Comparison of ENCODE assay signal across 23 cellular contexts in the genomic region with DNA sequence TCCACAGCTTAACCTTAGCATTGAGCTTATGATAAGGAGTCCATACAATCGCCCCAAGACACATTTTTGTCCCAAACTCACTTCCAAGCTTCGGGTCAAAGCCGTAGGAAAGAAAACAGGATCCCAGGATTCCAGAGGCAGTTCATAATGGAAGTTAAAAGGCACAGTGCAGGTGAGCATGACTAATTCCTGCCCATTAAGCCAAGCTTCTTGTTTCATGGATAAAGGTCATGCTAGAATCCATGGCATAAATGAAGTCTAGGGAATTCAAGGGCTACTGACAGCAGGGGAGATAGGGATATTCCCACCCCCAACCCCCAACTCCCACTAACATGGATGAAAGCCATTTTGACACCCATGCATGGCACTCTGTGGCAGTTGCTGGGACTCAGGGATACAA. TPM values are rescaled to one million over a fixed set of nuclear protein-coding genes. Genes with fewer than 3 reads are reported as not detected.
DNase-seq lines count a peak whose midpoint lies in the region; ATAC-seq, FAIRE-seq and TF ChIP-seq lines count a peak whose summit lies in the region.
"Had no signal": no experiment of that assay in that cellular context is flagged by ENCODE, and none has a peak within 500 bp of the region (broad histone marks: within the 10 kb centered on the region; RNA-seq: fewer than 3 reads in every experiment).

No MANE protein-coding gene starts in this region.

- peaks cover 5% of the 10 kb centered on the region for H3K27me3 Mint-ChIP-seq in activated CD4-positive, alpha-beta T cell treated with anti-CD3 and anti-CD28 coated beads, Interleukin-2, amount 10 ng/mL, durations not matched to agents 24 days and 14 days
- H3K27me3 Mint-ChIP-seq in endodermal cell (ENCODE audit: insufficient read depth) = no peaks in the 10 kb centered on the region
- H3K27me3 Mint-ChIP-seq: CD4-positive, alpha-beta T cell had no signal

- BruUV-seq in HepG2 (replicated peaks; lab: Mats Ljungman, UMichigan) = no TSS peak

- no peaks in the 10 kb centered on the region for H3K36me3 ChIP-seq in HepG2 (replicated peaks in 1 of 2; ENCODE audit: control insufficient read depth in 1 of 2, insufficient read depth in 2 of 2, low read length in 2 of 2)
- no peaks in the 10 kb centered on the region for H3K36me3 ChIP-seq in right lobe of liver
- no peaks in the 10 kb centered on the region for H3K36me3 ChIP-seq in endodermal cell (ENCODE audit: control insufficient read depth, insufficient read depth, low read length)
- H3K36me3 ChIP-seq: BLaER1 treated with 17β-estradiol and CSF1 and Interleukin-3, amounts not matched to agents 10 nM and 100 nM had no signal

- in situ Hi-C loops in HepG2 (cut with HindIII; ENCODE audit: extremely low pct_ligation_motif_present, low pct_unique_long_range_greater_than_20kb) = no loop called here

- 0% methylated on average over 3 of the region's 3 CpGs for WGBS in HepG2 (ENCODE audit: low lambda C conversion rate)
- 73% methylated on average over 3 of the region's 3 CpGs for WGBS in right lobe of liver (ENCODE audit: insufficient coverage, low coverage, low lambda C conversion rate, missing lambda C conversion rate)
- WGBS in endodermal cell (ENCODE audit: insufficient coverage in 1 of 2, insufficient read length in 1 of 2), 2 experiments = 89 to 100% methylated on average over 2 to 3 of the region's 3 CpGs

- POLR2A ChIA-PET in HepG2 (lab: Yijun Ruan, JAX) = no interaction called here

- H3K36me3 Mint-ChIP-seq in activated CD4-positive, alpha-beta T cell treated with anti-CD3 and anti-CD28 coated beads, Interleukin-2, amount 10 ng/mL, durations not matched to agents 24 days and 14 days (ENCODE audit: low read depth) = peaks cover 5% of the 10 kb centered on the region
- H3K36me3 Mint-ChIP-seq in endodermal cell (ENCODE audit: low read depth) = peaks cover 3% of the 10 kb centered on the region

- H4K20me1 ChIP-seq in HepG2 (ENCODE audit: insufficient read depth, low read length) = no peaks in the 10 kb centered on the region
- H4K20me1 ChIP-seq: BLaER1 treated with 17β-estradiol and CSF1 and Interleukin-3, amounts not matched to agents 10 nM and 100 nM had no signal

- no peak overlapping the region for H3K4me3 Mint-ChIP-seq in activated CD4-positive, alpha-beta T cell treated with anti-CD3 and anti-CD28 coated beads, Interleukin-2, amount 10 ng/mL, durations not matched to agents 24 days and 14 days
- H3K4me3 Mint-ChIP-seq in endodermal cell = no peak overlapping the region
- H3K4me3 Mint-ChIP-seq: B cell; CD4-positive, alpha-beta T cell; CD8-positive, alpha-beta T cell had no signal

- H3K27me3 ChIP-seq in HepG2 (ENCODE audit: control insufficient read depth in 1 of 2, insufficient read depth in 2 of 2, low read length in 2 of 2) (peaks cover 0 to 14% of the 10 kb centered on the region in 2 experiments; a peak in 3 of 5 replicates), right lobe of liver (no peaks in the 10 kb centered on the region), endodermal cell (ENCODE audit: control insufficient read depth, insufficient read depth, low read length, poor library complexity, severe bottlenecking) (no peaks in the 10 kb centered on the region)
- H3K27me3 ChIP-seq: BLaER1 treated with 17β-estradiol and CSF1 and Interleukin-3, amounts not matched to agents 10 nM and 100 nM had no signal

- DNase-seq in activated CD4-positive, alpha-beta T cell treated with anti-CD3 and anti-CD28 coated beads, Interleukin-2, amount 10 ng/mL, durations not matched to agents 24 days and 14 days = peak; percentile 34
- DNase-seq in activated CD4-positive, alpha-beta T cell treated with anti-CD3 and anti-CD28 coated beads, Interleukin-2, amount 50 U/mL, for 48 hours = no peak
- DNase-seq in HepG2 (ENCODE audit: low spot score) (no peak), right lobe of liver (no peak), endodermal cell (no peak), urothelium cell line (ENCODE audit: low spot score) (no peak), activated T-cell treated with anti-CD3 and anti-CD28 coated beads for 4 hours (no peak)
- DNase-seq in activated naive CD4-positive, alpha-beta T cell (lab: John Stamatoyannopoulos, UW) = no peak
- DNase-seq: AML-193; Caco-2; Calu3; CD4-positive, alpha-beta T cell; CD8-positive, alpha-beta T cell; DMS79 treated with DMSO at 0.1 percent for 48 hours; GF-D8 had no signal

- FAIRE-seq in HepG2 (lab: Jason Lieb, UNC) = no peak
- FAIRE-seq in urothelium cell line (lab: Jason Lieb, UNC) = peak; percentile 61
- FAIRE-seq: A549, D721Med, G401.6, GM12891 had no signal

- TF ChIP-seq EP300 in HepG2 (IDR thresholded peaks at IDR 0.05; ENCODE audit: low read depth in 2 of 2, low read length in 2 of 2) (no peak), HepG2 (CRISPR knock-in tag; IDR thresholded peaks at IDR 0.05; ENCODE audit: borderline replicate concordance) (no peak)

- H3K27ac ChIP-seq in HepG2 (ENCODE audit: extremely low read length, insufficient read depth, low read length) (no peak overlapping the region), right lobe of liver (no peak overlapping the region), endodermal cell (ENCODE audit: low read depth, low read length) (no peak overlapping the region)
- H3K27ac ChIP-seq: 22Rv1; BLaER1 treated with 17β-estradiol and CSF1 and Interleukin-3, amounts not matched to agents 10 nM and 100 nM; C4-2B had no signal

- H3K4me1 ChIP-seq in HepG2 (ENCODE audit: insufficient read depth, low read length) = no peaks in the 10 kb centered on the region
- H3K4me1 ChIP-seq in right lobe of liver = no peaks in the 10 kb centered on the region
- H3K4me1 ChIP-seq in endodermal cell (ENCODE audit: control insufficient read depth, insufficient read depth, low read length) = no peaks in the 10 kb centered on the region
- H3K4me1 ChIP-seq: Caco-2 had no signal

- TF ChIP-seq POLR2A in HepG2 (IDR thresholded peaks at IDR 0.05; ENCODE audit: insufficient read depth in 1 of 2, low read depth in 2 of 2, low read length in 2 of 2) = no peak
- no peak for TF ChIP-seq POLR2A in right lobe of liver (IDR thresholded peaks at IDR 0.05)

- H3K79me2 ChIP-seq in HepG2 (ENCODE audit: insufficient read depth, low read length) = no peaks in the 10 kb centered on the region

- H3K4me3 ChIP-seq in HepG2 (replicated peaks in 1 of 3; ENCODE audit: insufficient read depth in 1 of 3, low read depth in 2 of 3, low read length in 3 of 3) = no peak overlapping the region
- no peak overlapping the region for H3K4me3 ChIP-seq in right lobe of liver
- peak overlapping the region; percentile 18 for H3K4me3 ChIP-seq in endodermal cell (ENCODE audit: low read length)
- H3K4me3 ChIP-seq: A549; BLaER1 treated with 17β-estradiol and CSF1 and Interleukin-3, amounts not matched to agents 10 nM and 100 nM had no signal

- TF ChIP-seq RAD21 in HepG2 (CRISPR knock-in tag; IDR thresholded peaks at IDR 0.05) = no peak

- H3K4me2 ChIP-seq in HepG2 (ENCODE audit: low read depth, low read length) = no peak overlapping the region
- H3K4me2 ChIP-seq: BLaER1 treated with 17β-estradiol and CSF1 and Interleukin-3, amounts not matched to agents 10 nM and 100 nM had no signal

- no peak overlapping the region for H3K27ac Mint-ChIP-seq in activated CD4-positive, alpha-beta T cell treated with anti-CD3 and anti-CD28 coated beads, Interleukin-2, amount 10 ng/mL, durations not matched to agents 24 days and 14 days
- H3K27ac Mint-ChIP-seq in endodermal cell = no peak overlapping the region
- H3K27ac Mint-ChIP-seq: B cell; CD4-positive, alpha-beta T cell; CD8-positive, alpha-beta T cell had no signal

- H3K9me3 Mint-ChIP-seq in activated CD4-positive, alpha-beta T cell treated with anti-CD3 and anti-CD28 coated beads, Interleukin-2, amount 10 ng/mL, durations not matched to agents 24 days and 14 days = peaks cover 9% of the 10 kb centered on the region
- peaks cover 84% of the 10 kb centered on the region for H3K9me3 Mint-ChIP-seq in endodermal cell

- H3K9me3 ChIP-seq in HepG2 (ENCODE audit: low read length) (peaks cover 17% of the 10 kb centered on the region), right lobe of liver (no peaks in the 10 kb centered on the region), endodermal cell (ENCODE audit: control insufficient read depth, low read length) (peaks cover 83% of the 10 kb centered on the region)

- ATAC-seq in HepG2 = no peak
- no peak for ATAC-seq in right lobe of liver
- ATAC-seq: A549; CD8-positive, alpha-beta T cell had no signal

- no peak overlapping the region for H3K9ac ChIP-seq in HepG2 (ENCODE audit: insufficient read depth, low read depth, low read length)
- H3K9ac ChIP-seq in endodermal cell (ENCODE audit: extremely low read depth, low read length, poor library complexity, severe bottlenecking) = no peak overlapping the region
- H3K9ac ChIP-seq: BLaER1 treated with 17β-estradiol and CSF1 and Interleukin-3, amounts not matched to agents 10 nM and 100 nM had no signal

- CTCF ChIA-PET in HepG2 (lab: Yijun Ruan, JAX; ENCODE audit: low intra/inter-chr PET ratio, low total read pairs) = no interaction called here

- no peak overlapping the region for H2AFZ ChIP-seq in HepG2 (ENCODE audit: low read length)

- intact Hi-C loops in activated CD4-positive, alpha-beta T cell treated with anti-CD3 and anti-CD28 coated beads, Interleukin-2, amount 10 ng/mL, durations not matched to agents 24 days and 14 days (cut with micrococcal nuclease) = no loop called here
- intact Hi-C loops in HepG2 (cut with micrococcal nuclease; ENCODE audit: unreplicated experiment) = no loop called here
- intact Hi-C loops in right lobe of liver (cut with DNase I) = no loop called here

- H3K4me1 Mint-ChIP-seq in activated CD4-positive, alpha-beta T cell treated with anti-CD3 and anti-CD28 coated beads, Interleukin-2, amount 10 ng/mL, durations not matched to agents 24 days and 14 days = peaks cover 14% of the 10 kb centered on the region
- H3K4me1 Mint-ChIP-seq in endodermal cell = no peaks in the 10 kb centered on the region
- H3K4me1 Mint-ChIP-seq: B cell had no signal

- TF ChIP-seq CTCF in HepG2 (CRISPR knock-in tag; IDR thresholded peaks at IDR 0.05) = no peak
- TF ChIP-seq CTCF in right lobe of liver (IDR thresholded peaks at IDR 0.05) = no peak
- TF ChIP-seq CTCF in endodermal cell (conservative IDR thresholded peaks at IDR 0.05) = no peak

RNA-seq across cellular contexts. Expression of gene INPP4A, which starts 10.2 kb away (rescaled TPM):
- total RNA-seq in activated CD4-positive, alpha-beta T cell treated with anti-CD3 and anti-CD28 coated beads, Interleukin-2, amount 10 ng/mL, durations not matched to agents 24 days and 14 days = 40.2 and 45.0 TPM in 2 replicates
- 7.9 and 10.9 TPM in 2 replicates for total RNA-seq in HepG2 (2016; rRNA removed; fragmentation: Illumina TruSeq; extraction: Trizol)
- 1.4 and 2.1 TPM in 2 replicates for total RNA-seq in HepG2 (2016; cell fraction: cytosol; rRNA removed; fragmentation: Illumina TruSeq; extraction: Trizol; ENCODE audit: low read depth)
- 7.9 and 10.3 TPM in 2 replicates for total RNA-seq in HepG2 (2016; cell fraction: insoluble cytoplasmic fraction; rRNA removed; fragmentation: Illumina TruSeq; extraction: Trizol)
- total RNA-seq in HepG2 (2016; cell fraction: membrane; rRNA removed; fragmentation: Illumina TruSeq; extraction: Trizol) = 5.0 and 5.2 TPM in 2 replicates
- 15.4 and 17.5 TPM in 2 replicates for total RNA-seq in HepG2 (2016; cell fraction: nucleus; rRNA removed; fragmentation: Illumina TruSeq; extraction: Trizol)
- 10.1 and 14.2 TPM in 2 replicates for polyA plus RNA-seq in HepG2 (2011; rRNA removed)
- 6.9 and 8.5 TPM in 2 replicates for polyA plus RNA-seq in HepG2 (2011; cell fraction: cytosol; rRNA removed)
- polyA plus RNA-seq in HepG2 (2011; cell fraction: nucleus; rRNA removed) = 48.2 and 51.5 TPM in 2 replicates
- polyA plus RNA-seq in HepG2 (2012) = 7.2 and 8.8 TPM in 2 replicates
- 0.58 and 0.63 TPM in 2 replicates for polyA plus RNA-seq in HepG2 (2016; cell fraction: cytosol; fragmentation: Illumina TruSeq; extraction: Trizol; ENCODE audit: low read depth)
- polyA plus RNA-seq in HepG2 (2016; cell fraction: insoluble cytoplasmic fraction; fragmentation: Illumina TruSeq; extraction: Trizol; ENCODE audit: low read depth) = 4.8 and 5.7 TPM in 2 replicates
- 1.7 and 1.9 TPM in 2 replicates for polyA plus RNA-seq in HepG2 (2016; cell fraction: membrane; fragmentation: Illumina TruSeq; extraction: Trizol; ENCODE audit: low read depth)
- polyA plus RNA-seq in HepG2 (2016; cell fraction: nucleus; fragmentation: Illumina TruSeq; extraction: Trizol; ENCODE audit: insufficient read depth, low read depth) = 13.1 and 16.7 TPM in 2 replicates
- 53.3 and 60.1 TPM in 2 replicates for polyA minus RNA-seq in HepG2 (2011; rRNA and poly(A)+ RNA removed; ENCODE audit: low replicate concordance)
- 8.1 and 11.8 TPM in 2 replicates for polyA minus RNA-seq in HepG2 (2011; cell fraction: cytosol; rRNA and poly(A)+ RNA removed)
- 56.7 and 68.1 TPM in 2 replicates for polyA minus RNA-seq in HepG2 (2011; cell fraction: nucleus; rRNA and poly(A)+ RNA removed)
- 10 to 100 TPM in 1 of 6 experiments, 1 to 10 TPM in 5; 6.5 to 10.4 (median 8.0) TPM for total RNA-seq in right lobe of liver
- total RNA-seq in endodermal cell = 10 to 100 TPM; 84.9 to 94.2 TPM
- polyA plus RNA-seq in endodermal cell (2013, experiment 1 of 2) = 31.9 TPM
- 33.3 TPM for polyA plus RNA-seq in endodermal cell (2013, experiment 2 of 2)
